ENCODE assay signal across 8 cellular contexts in genomic region chr11:118436639-118437045, GRCh38. TPM values are rescaled to one million over a fixed set of nuclear protein-coding genes. Genes with fewer than 3 reads are reported as not detected.
DNase-seq lines count a peak whose midpoint lies in the region; ATAC-seq, FAIRE-seq and TF ChIP-seq lines count a peak whose summit lies in the region.

No MANE protein-coding gene starts in this region.

- H4K20me1 ChIP-seq in PC-9 (ENCODE audit: insufficient read depth) (peaks cover 43% of the 10 kb centered on the region), K562 (replicated peaks; ENCODE audit: control insufficient read depth, insufficient read depth, low read length) (peaks cover 40% of the 10 kb centered on the region)

- no peaks in the 10 kb centered on the region for H3K9me1 ChIP-seq in K562 (ENCODE audit: control insufficient read depth, insufficient read depth, low read length)

- no peaks in the 10 kb centered on the region for H3K27me3 ChIP-seq in GM06990 (replicated peaks; ENCODE audit: control insufficient read depth, insufficient read depth, low read length)
- H3K27me3 ChIP-seq in PC-9 (ENCODE audit: insufficient read depth, low read depth): no peaks in the 10 kb centered on the region
- H3K27me3 ChIP-seq in K562 (ENCODE audit: control insufficient read depth in 2 of 2, insufficient read depth in 2 of 2, low read length in 2 of 2): no peaks in the 10 kb centered on the region
- H3K27me3 ChIP-seq in kidney epithelial cell (ENCODE audit: control insufficient read depth, insufficient read depth, low read length): no peaks in the 10 kb centered on the region

- no peaks in the 10 kb centered on the region for H3K36me3 ChIP-seq in GM06990 (ENCODE audit: control insufficient read depth, insufficient read depth, low read length)
- peaks cover 0 to 25% of the 10 kb centered on the region in 2 experiments; a peak in 1 of 3 replicates for H3K36me3 ChIP-seq in HEK293 (ENCODE audit: control insufficient read depth in 2 of 2, insufficient read depth in 1 of 2, low read length in 2 of 2)
- peaks cover 9% of the 10 kb centered on the region for H3K36me3 ChIP-seq in PC-9 (ENCODE audit: low read depth)
- peaks cover 29% of the 10 kb centered on the region for H3K36me3 ChIP-seq in K562 (ENCODE audit: control insufficient read depth, insufficient read depth, low read length)
- no peaks in the 10 kb centered on the region for H3K36me3 ChIP-seq in kidney epithelial cell (ENCODE audit: control insufficient read depth, insufficient read depth, low read length)

- TF ChIP-seq POLR2A in K562 (conservative IDR thresholded peaks at IDR 0.05): no peak

- H3K4me3 ChIP-seq in GM06990 (replicated peaks; ENCODE audit: low read depth, low read length): peak overlapping the region; percentile 88
- H3K4me3 ChIP-seq in HEK293 (ENCODE audit: low read depth, low read length): peak overlapping the region; percentile 92
- H3K4me3 ChIP-seq in PC-9: peak overlapping the region; percentile 69
- peak overlapping the region; percentile 91 for H3K4me3 ChIP-seq in K562
- H3K4me3 ChIP-seq in kidney epithelial cell (ENCODE audit: low read depth, low read length): peak overlapping the region; percentile 95

- FAIRE-seq in K562 (lab: Jason Lieb, UNC): no peak

- intact Hi-C loops in PC-9 (cut with micrococcal nuclease; ENCODE audit: unreplicated experiment) (loop anchor here (1.0 kb wide), 2 partner anchors 12 to 35 kb away; partner anchors contain the start of gene ATP5MG), K562 (cut with micrococcal nuclease) (loop anchor here (1.0 to 2.0 kb wide), 3 partner anchors 21 to 52 kb away; partner anchors contain the start of gene ATP5MG)

- H3K4me2 ChIP-seq in PC-9 (peak overlapping the region; percentile 87), K562 (ENCODE audit: insufficient read depth, low read length) (peak overlapping the region; percentile 80)

- H3F3A ChIP-seq in PC-9 (ENCODE audit: insufficient read depth, low read depth): peaks cover 20% of the 10 kb centered on the region; the same call in 1 of the 2 replicates

- CTCF ChIA-PET in HEK293 (lab: Yijun Ruan, JAX) (interaction anchor here (0.6 kb wide), 1 partner anchor 45 kb away, joined by 3 read pairs; no protein-coding TSS in a partner anchor), PC-9 (lab: Charles Lee) (no interaction called here), K562 (lab: Yijun Ruan, JAX; ENCODE audit: low intra/inter-chr PET ratio) (no interaction called here)

- no peak for TF ChIP-seq EP300 in K562 (IDR thresholded peaks at IDR 0.05; ENCODE audit: low read length)

- H2AFZ ChIP-seq in PC-9: peak overlapping the region; percentile 78
- H2AFZ ChIP-seq in K562 (ENCODE audit: low read depth, low read length): peak overlapping the region; percentile 65; the same call in 1 of the 2 replicates

- peaks cover 51% of the 10 kb centered on the region for H3K79me2 ChIP-seq in PC-9 (ENCODE audit: low read depth)
- H3K79me2 ChIP-seq in K562 (ENCODE audit: control insufficient read depth, insufficient read depth, low read length): peaks cover 55% of the 10 kb centered on the region

- ATAC-seq in K562: peak; percentile 5; the same call in 2 of the 3 replicates

- 0% methylated on average over 5 of the region's 48 CpGs for WGBS in K562 (ENCODE audit: insufficient coverage, low coverage, missing lambda C conversion rate)

- H3K27ac ChIP-seq in HEK293 (ENCODE audit: extremely low read depth, low read depth, low read length) (peak overlapping the region; percentile 78; the same call in 1 of the 2 replicates), PC-9 (no peak overlapping the region), K562 (ENCODE audit: extremely low read depth, low read depth, low read length) (peak overlapping the region; percentile 89)

- DNase-seq in GM06990 (ENCODE audit: extremely low read depth, insufficient read length): peak; percentile 45
- DNase-seq in PC-9: peak in 1 of 2 experiments; percentile 49
- peak in 1 of 4 experiments; percentile 43 for DNase-seq in K562 (ENCODE audit: extremely low read depth in 1 of 4, low spot score in 3 of 4)
- no peak for DNase-seq in kidney epithelial cell (ENCODE audit: low read depth)
- peak; percentile 21 to 31 for DNase-seq in stimulated activated CD8-positive, alpha-beta memory T cell treated with anti-CD3 and anti-CD28 coated beads, Interleukin-2, amount 100 ng/mL, for 48 hours (ENCODE audit: low read depth in 2 of 2)
- DNase-seq in foreskin melanocyte: no peak
- no peak for DNase-seq in ACHN

- no peaks in the 10 kb centered on the region for H3K9me2 ChIP-seq in PC-9 (ENCODE audit: insufficient read depth)

- H3K4me1 ChIP-seq in HEK293 (ENCODE audit: control insufficient read depth, insufficient read depth, low read length) (peaks cover 4% of the 10 kb centered on the region; the same call in 1 of the 2 replicates), PC-9 (replicated peaks; ENCODE audit: insufficient read depth) (peaks cover 43% of the 10 kb centered on the region), K562 (replicated peaks in 1 of 2; ENCODE audit: control insufficient read depth in 2 of 2, insufficient read depth in 2 of 2, low read length in 2 of 2) (peaks cover 34 to 37% of the 10 kb centered on the region in 2 experiments)

- in situ Hi-C loops in K562 (cut with MboI) (no loop called here), ACHN (cut with HindIII; ENCODE audit: low pct_ligation_motif_present, low pct_unique_long_range_greater_than_20kb, low sequenced_read_pairs) (no loop called here)

- H3K9me3 ChIP-seq in HEK293 (ENCODE audit: control insufficient read depth, insufficient read depth, low read depth, low read length): no peaks in the 10 kb centered on the region
- H3K9me3 ChIP-seq in PC-9 (ENCODE audit: insufficient read depth, low read depth): no peaks in the 10 kb centered on the region
- H3K9me3 ChIP-seq in K562 (replicated peaks; ENCODE audit: control insufficient read depth, insufficient read depth, low read depth, low read length): no peaks in the 10 kb centered on the region

- TF ChIP-seq CTCF in GM06990 (IDR thresholded peaks at IDR 0.05; ENCODE audit: insufficient read depth, low read length, poor library complexity, severe bottlenecking) (no peak), HEK293 (tag by site-specific recombination; IDR thresholded peaks at IDR 0.05) (no peak), PC-9 (conservative IDR thresholded peaks at IDR 0.05) (no peak), K562 (IDR thresholded peaks at IDR 0.05 in 2 of 3, conservative IDR thresholded peaks at IDR 0.05 in 1 of 3; ENCODE audit: insufficient read depth in 2 of 3, low read depth in 1 of 3, low read length in 3 of 3) (no peak), kidney epithelial cell (IDR thresholded peaks at IDR 0.05; ENCODE audit: insufficient read depth, low read length, poor library complexity, severe bottlenecking) (no peak)

- POLR2A ChIA-PET in HEK293 (lab: Yijun Ruan, JAX): interaction anchor here (0.6 to 2.1 kb wide), 9 partner anchors 11 to 184 kb away, joined by 3 to 14 read pairs (median 6); partner anchors contain the start of genes MPZL3 and UBE4A
- POLR2A ChIA-PET in PC-9 (lab: Charles Lee; ENCODE audit: unreplicated experiment): no interaction called here
- POLR2A ChIA-PET in K562 (lab: Yijun Ruan, JAX): interaction anchor here (0.9 to 2.0 kb wide), 3 partner anchors 12 to 35 kb away, joined by 3 to 6 read pairs (median 4); no protein-coding TSS in a partner anchor

- BruUV-seq in PC-9 (replicated peaks; lab: Mats Ljungman, UMichigan) (no TSS peak), K562 (replicated peaks; lab: Mats Ljungman, UMichigan) (no TSS peak)

- H3K9ac ChIP-seq in K562 (ENCODE audit: insufficient read depth in 1 of 2, low read depth in 2 of 2, low read length in 2 of 2): peak overlapping the region; percentile 80 to 93

- TF ChIP-seq RAD21 in K562 (CRISPR knock-in tag; conservative IDR thresholded peaks at IDR 0.05 in 1 of 2, IDR thresholded peaks at IDR 0.05 in 1 of 2): no peak

RNA-seq across cellular contexts. Expression of gene KMT2A, which starts 0.3 kb away (rescaled TPM):
- total RNA-seq in PC-9 (2021) (78.7 and 80.3 TPM in 2 replicates), K562 (2014; rRNA removed) (27.0 and 34.8 TPM in 2 replicates), K562 (2014; rRNA removed; fragmentation: Illumina TruSeq; extraction: Trizol) (37.0 and 44.1 TPM in 2 replicates), K562 (2015; rRNA removed; fragmentation: Illumina TruSeq; extraction: Trizol) (32.9 and 33.7 TPM in 2 replicates), K562 (2021) (58.9 and 59.9 TPM in 2 replicates), kidney epithelial cell (42.2 and 45.6 TPM in 2 replicates)
- total RNA-seq in K562 (2011; cell fraction: chromatin; rRNA removed; ENCODE audit: low replicate concordance): 227 and 437 TPM in 2 replicates
- total RNA-seq in K562 (2011; cell fraction: nucleolus; rRNA removed): 184 and 220 TPM in 2 replicates
- 320 and 503 TPM in 2 replicates for total RNA-seq in K562 (2011; cell fraction: nucleoplasm; rRNA removed)
- polyA plus RNA-seq in K562 (2011; rRNA removed) (28.3 and 30.4 TPM in 2 replicates), K562 (2014; fragmentation: Illumina TruSeq; extraction: Trizol) (41.6 and 48.9 TPM in 2 replicates), K562 (2014; fragmentation: Nextera tagmentation; extraction: Ambion mirVana) (10 to 100 TPM in 1 of 2 experiments, 1 to 10 TPM in 1; 9.6 to 10.8 TPM), K562 (2014; rRNA removed) (32.6 and 36.9 TPM in 2 replicates)
- polyA plus RNA-seq in K562 (2011; cell fraction: cytosol; rRNA removed): 24.5 and 37.4 TPM in 2 replicates
- polyA plus RNA-seq in K562 (2011; cell fraction: nucleus; rRNA removed): 159 and 233 TPM in 2 replicates
- 26.7 and 27.2 TPM in 2 replicates for polyA plus RNA-seq in K562 (2012)
- 95.7 and 118 TPM in 2 replicates for polyA minus RNA-seq in K562 (2011; rRNA and poly(A)+ RNA removed)
- 53.8 and 61.4 TPM in 2 replicates for polyA minus RNA-seq in K562 (2011; cell fraction: cytosol; rRNA and poly(A)+ RNA removed)
- 141 and 184 TPM in 2 replicates for polyA minus RNA-seq in K562 (2011; cell fraction: nucleus; rRNA and poly(A)+ RNA removed)

RNA-seq across cellular contexts. Expression of gene ATP5MG, which starts 35.2 kb away (rescaled TPM):
- total RNA-seq in PC-9 (2021) (240 and 248 TPM in 2 replicates), K562 (2014; rRNA removed) (294 and 333 TPM in 2 replicates), K562 (2014; rRNA removed; fragmentation: Illumina TruSeq; extraction: Trizol) (422 and 434 TPM in 2 replicates), K562 (2015; rRNA removed; fragmentation: Illumina TruSeq; extraction: Trizol) (366 and 426 TPM in 2 replicates), K562 (2021) (390 and 391 TPM in 2 replicates), kidney epithelial cell (52.6 and 52.7 TPM in 2 replicates)
- 30.9 and 63.7 TPM in 2 replicates for total RNA-seq in K562 (2011; cell fraction: chromatin; rRNA removed; ENCODE audit: low replicate concordance)
- 49.0 and 59.9 TPM in 2 replicates for total RNA-seq in K562 (2011; cell fraction: nucleolus; rRNA removed)
- 82.3 and 111 TPM in 2 replicates for total RNA-seq in K562 (2011; cell fraction: nucleoplasm; rRNA removed)
- polyA plus RNA-seq in K562 (2011; rRNA removed) (609 and 759 TPM in 2 replicates), K562 (2014; fragmentation: Illumina TruSeq; extraction: Trizol) (301 and 302 TPM in 2 replicates), K562 (2014; fragmentation: Nextera tagmentation; extraction: Ambion mirVana) (1,000 to 10,000 TPM; 1,842 to 2,138 TPM), K562 (2014; rRNA removed) (512 and 785 TPM in 2 replicates)
- polyA plus RNA-seq in K562 (2011; cell fraction: cytosol; rRNA removed): 443 and 675 TPM in 2 replicates
- 116 and 214 TPM in 2 replicates for polyA plus RNA-seq in K562 (2011; cell fraction: nucleus; rRNA removed)
- polyA plus RNA-seq in K562 (2012): 594 and 680 TPM in 2 replicates
- 129 and 140 TPM in 2 replicates for polyA minus RNA-seq in K562 (2011; rRNA and poly(A)+ RNA removed)
- polyA minus RNA-seq in K562 (2011; cell fraction: cytosol; rRNA and poly(A)+ RNA removed): 91.3 and 103 TPM in 2 replicates
- 15.8 and 29.8 TPM in 2 replicates for polyA minus RNA-seq in K562 (2011; cell fraction: nucleus; rRNA and poly(A)+ RNA removed)

Comparison
In these comparisons a context has a peak if more than half of its experiments do, and no peak if none do; other contexts are left out.
1. DNase-seq: peak in GM06990 (single experiment) and stimulated activated CD8-positive, alpha-beta memory T cell treated with anti-CD3 and anti-CD28 coated beads, Interleukin-2, amount 100 ng/mL, for 48 hours (2 of 2); none in kidney epithelial cell (single experiment), foreskin melanocyte (single experiment) and ACHN (single experiment).
2. Peak in every context shown above with its lines, with median percentiles within 50 percentile points of each other: H3K4me3 ChIP-seq.